In genomic region chr9:36190388-36191289, GRCh38 we compare ENCODE assay signal across 1 cellular context.
TF ChIP-seq lines count a peak whose summit lies in the region.

TSS of gene CLTA (plus strand) at chr9:36190921. CDS start at chr9:36191057, 136 bp downstream.

TF ChIP-seq in HepG2, 621 proteins besides CTCF, POLR2A, EP300 and RAD21 (continued from another document and continues in another):
- TF ChIP-seq ZNF576 (CRISPR knock-in tag; IDR thresholded peaks at IDR 0.05) (0 out of 2 replicates have a peak, but pooled peaks have one; percentile 30), KLF15 (CRISPR knock-in tag; IDR thresholded peaks at IDR 0.05; ENCODE audit: borderline replicate concordance) (peak; percentile 71; the same call in 1 of the 2 replicates), CCAR2 (optimal IDR thresholded peaks at IDR 0.05; ENCODE audit: low read depth, low read length) (no peak), TCF7L2 (IDR thresholded peaks at IDR 0.05; ENCODE audit: low read depth, low read length) (no peak), NFE2L1 (CRISPR knock-in tag; IDR thresholded peaks at IDR 0.05; ENCODE audit: borderline replicate concordance) (0 out of 2 replicates have a peak, but pooled peaks have one; percentile 23), ONECUT2 (CRISPR knock-in tag; IDR thresholded peaks at IDR 0.05) (no peak), TCF12 (IDR thresholded peaks at IDR 0.05) (no peak), TCF12 (CRISPR knock-in tag; IDR thresholded peaks at IDR 0.05) (no peak), ZNF251 (CRISPR knock-in tag; IDR thresholded peaks at IDR 0.05) (no peak), ZNF781 (CRISPR knock-in tag; IDR thresholded peaks at IDR 0.05; ENCODE audit: borderline replicate concordance, not compliant biosample characterization) (peak; percentile 22), WIZ (CRISPR knock-in tag; IDR thresholded peaks at IDR 0.05) (no peak), MAFF (IDR thresholded peaks at IDR 0.05; ENCODE audit: low read depth, low read length) (no peak), ZNF235 (CRISPR knock-in tag; IDR thresholded peaks at IDR 0.05; ENCODE audit: borderline replicate concordance) (peak; percentile 85; the same call in 1 of the 2 replicates), ZBTB25 (CRISPR knock-in tag; IDR thresholded peaks at IDR 0.05) (0 out of 2 replicates have a peak, but pooled peaks have one; percentile 58), ZBTB46 (CRISPR knock-in tag; IDR thresholded peaks at IDR 0.05; ENCODE audit: borderline replicate concordance) (no peak), PLRG1 (conservative IDR thresholded peaks at IDR 0.05) (no peak), ZSCAN29 (CRISPR knock-in tag; conservative IDR thresholded peaks at IDR 0.05) (0 out of 2 replicates have a peak, but pooled peaks have one; percentile 57), DNMT3B (CRISPR knock-in tag; conservative IDR thresholded peaks at IDR 0.05) (no peak), ZNF768 (CRISPR knock-in tag; IDR thresholded peaks at IDR 0.05) (peak; percentile 74; the same call in 1 of the 2 replicates), ZKSCAN1 (IDR thresholded peaks at IDR 0.05; ENCODE audit: low read length) (no peak), ZNF354B (CRISPR knock-in tag; IDR thresholded peaks at IDR 0.05) (no peak), JUNB (CRISPR knock-in tag; IDR thresholded peaks at IDR 0.05; ENCODE audit: borderline replicate concordance) (no peak), ELK4 (CRISPR knock-in tag; IDR thresholded peaks at IDR 0.05; ENCODE audit: borderline replicate concordance) (peak; percentile 30; the same call in 1 of the 2 replicates), MAZ (IDR thresholded peaks at IDR 0.05; ENCODE audit: borderline replicate concordance, low read depth, low read length) (0 out of 2 replicates have a peak, but pooled peaks have one; percentile 84), MAZ (CRISPR knock-in tag; IDR thresholded peaks at IDR 0.05; ENCODE audit: low read depth) (peak; percentile 69), SNAPC5 (CRISPR knock-in tag; IDR thresholded peaks at IDR 0.05; ENCODE audit: borderline replicate concordance) (no peak), FOSL2 (CRISPR knock-in tag; IDR thresholded peaks at IDR 0.05) (no peak), ETV6 (CRISPR knock-in tag; conservative IDR thresholded peaks at IDR 0.05) (peak; percentile 53; the same call in 1 of the 2 replicates), ZNF343 (CRISPR knock-in tag; IDR thresholded peaks at IDR 0.05) (peak; percentile 61; the same call in 1 of the 2 replicates), PCBP2 (optimal IDR thresholded peaks at IDR 0.05; ENCODE audit: low read depth, low read length, poor library complexity, severe bottlenecking) (no peak), ZFP1 (CRISPR knock-in tag; IDR thresholded peaks at IDR 0.05) (0 out of 2 replicates have a peak, but pooled peaks have one; percentile 14), ERF (CRISPR knock-in tag; IDR thresholded peaks at IDR 0.05) (peak; percentile 80), TEAD2 (CRISPR knock-in tag; IDR thresholded peaks at IDR 0.05) (no peak), ZMAT5 (CRISPR knock-in tag; IDR thresholded peaks at IDR 0.05; ENCODE audit: borderline replicate concordance, low read depth) (no peak), SMC3 (IDR thresholded peaks at IDR 0.05; ENCODE audit: low read length) (no peak), ATF6 (CRISPR knock-in tag; conservative IDR thresholded peaks at IDR 0.05) (no peak), ZNF598 (CRISPR knock-in tag; IDR thresholded peaks at IDR 0.05; ENCODE audit: borderline replicate concordance) (peak; percentile 86; the same call in 1 of the 2 replicates), PREB (CRISPR knock-in tag; IDR thresholded peaks at IDR 0.05) (no peak; the same call in 1 of the 2 replicates), BORCS8-MEF2B (CRISPR knock-in tag; IDR thresholded peaks at IDR 0.05) (peak; percentile 68; the same call in 1 of the 2 replicates), ZNF724P (CRISPR knock-in tag; IDR thresholded peaks at IDR 0.05; ENCODE audit: borderline replicate concordance) (peak; percentile 90; the same call in 1 of the 2 replicates), ZNF713 (CRISPR knock-in tag; IDR thresholded peaks at IDR 0.05) (no peak), ZNF33B (CRISPR knock-in tag; IDR thresholded peaks at IDR 0.05) (peak; percentile 86; the same call in 1 of the 2 replicates), POGK (CRISPR knock-in tag; conservative IDR thresholded peaks at IDR 0.05) (peak; percentile 85), TFDP2 (CRISPR knock-in tag; IDR thresholded peaks at IDR 0.05) (peak; percentile 83), ZNF24 (IDR thresholded peaks at IDR 0.05) (no peak), CEBPZ (IDR thresholded peaks at IDR 0.05; ENCODE audit: low read length) (no peak), E2F5 (CRISPR knock-in tag; conservative IDR thresholded peaks at IDR 0.05) (no peak), ZBTB8A (CRISPR knock-in tag; IDR thresholded peaks at IDR 0.05; ENCODE audit: borderline replicate concordance, low read depth) (no peak), ZNF850 (CRISPR knock-in tag; conservative IDR thresholded peaks at IDR 0.05) (no peak)
